ENCODE assay signal across 8 cellular contexts in genomic region chr3:100044369-100044768, GRCh38.
DNase-seq lines count a peak whose midpoint lies in the region; ATAC-seq, FAIRE-seq and TF ChIP-seq lines count a peak whose summit lies in the region.

No MANE protein-coding gene starts in this region.

- no peak overlapping the region for H3K9ac ChIP-seq in K562 (ENCODE audit: insufficient read depth in 1 of 2, low read depth in 2 of 2, low read length in 2 of 2)

- no peak overlapping the region for H3K4me2 ChIP-seq in K562 (ENCODE audit: insufficient read depth, low read length)

- TF ChIP-seq EP300 in K562 (IDR thresholded peaks at IDR 0.05; ENCODE audit: low read length) = no peak

- H3K9me1 ChIP-seq in K562 (ENCODE audit: control insufficient read depth, insufficient read depth, low read length) = no peaks in the 10 kb centered on the region

- no peaks in the 10 kb centered on the region for H3K9me3 ChIP-seq in K562 (replicated peaks; ENCODE audit: control insufficient read depth, insufficient read depth, low read depth, low read length)

- TF ChIP-seq RAD21 in K562 (CRISPR knock-in tag; conservative IDR thresholded peaks at IDR 0.05 in 1 of 2, IDR thresholded peaks at IDR 0.05 in 1 of 2) = no peak

- no peaks in the 10 kb centered on the region for H3K4me1 ChIP-seq in K562 (replicated peaks in 1 of 2; ENCODE audit: control insufficient read depth in 2 of 2, insufficient read depth in 2 of 2, low read length in 2 of 2)

- H3K4me3 ChIP-seq in K562 = no peak overlapping the region

- no TSS peak for BruUV-seq in K562 (replicated peaks; lab: Mats Ljungman, UMichigan)

- DNase-seq in Ammon's horn (ENCODE audit: low spot score) (peak; percentile 61), K562 (ENCODE audit: extremely low read depth in 1 of 4, low spot score in 3 of 4) (no peak), cortex of kidney (lab: John Stamatoyannopoulos, UW) (no peak), SHP77 (lab: John Stamatoyannopoulos, UW) (no peak), HuH-7.5 (ENCODE audit: low spot score) (no peak)
- no peak for DNase-seq in activated CD4-positive, CD25-positive, alpha-beta regulatory T cell treated with anti-CD3 and anti-CD28 coated beads, Interleukin-2, amount 50 U/mL, for 72 hours

- in situ Hi-C loops in K562 (cut with MboI) = no loop called here

- TF ChIP-seq CTCF in K562 (IDR thresholded peaks at IDR 0.05 in 2 of 3, conservative IDR thresholded peaks at IDR 0.05 in 1 of 3; ENCODE audit: insufficient read depth in 2 of 3, low read depth in 1 of 3, low read length in 3 of 3) = no peak

- H3K79me2 ChIP-seq in K562 (ENCODE audit: control insufficient read depth, insufficient read depth, low read length) = no peaks in the 10 kb centered on the region

- no peak overlapping the region for H3K27ac ChIP-seq in K562 (ENCODE audit: extremely low read depth, low read depth, low read length)

- intact Hi-C loops in K562 (cut with micrococcal nuclease) = no loop called here

- ATAC-seq in GM19452 (IDR thresholded peaks at IDR 0.05; ENCODE audit: unreplicated experiment) (peak; percentile 67), HG03354 (IDR thresholded peaks at IDR 0.05; ENCODE audit: poor library complexity, severe bottlenecking, unreplicated experiment) (peak; percentile 76), K562 (no peak; the same call in 2 of the 3 replicates)

- no peaks in the 10 kb centered on the region for H4K20me1 ChIP-seq in K562 (replicated peaks; ENCODE audit: control insufficient read depth, insufficient read depth, low read length)

- no peak overlapping the region for H2AFZ ChIP-seq in K562 (ENCODE audit: low read depth, low read length)

- no peaks in the 10 kb centered on the region for H3K27me3 ChIP-seq in K562 (ENCODE audit: control insufficient read depth in 2 of 2, insufficient read depth in 2 of 2, low read length in 2 of 2)

- H3K36me3 ChIP-seq in K562 (ENCODE audit: control insufficient read depth, insufficient read depth, low read length) = no peaks in the 10 kb centered on the region

- no peak for TF ChIP-seq POLR2A in K562 (conservative IDR thresholded peaks at IDR 0.05)

- POLR2A ChIA-PET in K562 (lab: Yijun Ruan, JAX) = interaction anchor here (1.4 kb wide), 1 partner anchor 14 kb away, joined by 3 read pairs; no protein-coding TSS in a partner anchor

- FAIRE-seq in K562 (lab: Jason Lieb, UNC) = no peak

- CTCF ChIA-PET in K562 (lab: Yijun Ruan, JAX; ENCODE audit: low intra/inter-chr PET ratio) = no interaction called here

TF ChIP-seq in K562, 482 proteins besides CTCF, POLR2A, EP300 and RAD21:
- no peak for TF ChIP-seq DNMT1 (IDR thresholded peaks at IDR 0.05)
- TF ChIP-seq SPI1 (IDR thresholded peaks at IDR 0.05; ENCODE audit: borderline replicate concordance, low read depth, low read length) = peak; percentile 94
- no peak for TF ChIP-seq ZNF165 (CRISPR knock-in tag; IDR thresholded peaks at IDR 0.05; ENCODE audit: borderline replicate concordance)
- no peak for TF ChIP-seq ZBTB12 (CRISPR knock-in tag; IDR thresholded peaks at IDR 0.05)
- TF ChIP-seq NCOA1 (IDR thresholded peaks at IDR 0.05; ENCODE audit: low read depth) = no peak
